ENCODE assay signal across 8 cellular contexts in genomic region chr13:29594310-29594709, GRCh38. TPM values are rescaled to one million over a fixed set of nuclear protein-coding genes. Genes with fewer than 3 reads are reported as not detected.
A peak's percentile ranks its signal among the peaks of the same experiment; 100 is the strongest.
DNase-seq lines count a peak whose midpoint lies in the region; ATAC-seq and TF ChIP-seq lines count a peak whose summit lies in the region.

No MANE protein-coding gene starts in this region.

- H3K36me3 Mint-ChIP-seq in T-helper 17 cell (ENCODE audit: low read depth) = no peaks in the 10 kb centered on the region

- peak overlapping the region; percentile 96 for H3K4me2 ChIP-seq in Loucy (ENCODE audit: low read depth, low read length, poor library complexity, severe bottlenecking)

- ATAC-seq in T-helper 17 cell (peak; percentile 27), left lung (peak; percentile 60)

- peak overlapping the region; percentile 73 to 84 for H3K27ac ChIP-seq in left lung

- H3K4me1 ChIP-seq in Loucy (ENCODE audit: insufficient read depth, low read length, poor library complexity, severe bottlenecking) = peaks cover 54% of the 10 kb centered on the region
- H3K4me1 ChIP-seq in left lung = peaks cover 0 to 16% of the 10 kb centered on the region in 2 donors

- DNase-seq in NCI-H1092 treated with DMSO at 0.1 percent for 48 hours (lab: John Stamatoyannopoulos, UW) (peak; percentile 3), NCI-H1092 (lab: John Stamatoyannopoulos, UW) (no peak), HCEC 1CT (peak; percentile 79), T-helper 17 cell (peak in 1 of 3 donors; percentile 15), cerebellar cortex (ENCODE audit: low spot score) (peak; percentile 64), left lung (no peak)
- peak; percentile 10 for DNase-seq in stimulated activated CD8-positive, alpha-beta memory T cell treated with anti-CD3 and anti-CD28 coated beads, Interleukin-12 subunit alpha, Interleukin-12 subunit beta, amount 100 ng/mL, for 1 hour (ENCODE audit: low read depth)

- H3K36me3 ChIP-seq in Loucy (ENCODE audit: insufficient read depth, low read length) = no peaks in the 10 kb centered on the region
- no peaks in the 10 kb centered on the region for H3K36me3 ChIP-seq in left lung

- H3K9me2 ChIP-seq in Loucy (replicated peaks; ENCODE audit: low read depth, low read length) = no peaks in the 10 kb centered on the region

- peak overlapping the region; percentile 92 for H3K4me3 Mint-ChIP-seq in T-helper 17 cell

- H3K27me3 Mint-ChIP-seq in T-helper 17 cell = peaks cover 10% of the 10 kb centered on the region

- H3K79me2 ChIP-seq in Loucy (ENCODE audit: insufficient read depth, low read length) = peaks cover 61% of the 10 kb centered on the region

- H3K9me3 ChIP-seq in Loucy (ENCODE audit: insufficient read depth, low read depth, low read length) = no peaks in the 10 kb centered on the region
- H3K9me3 ChIP-seq in T-helper 17 cell (ENCODE audit: control insufficient read depth, low read length, poor library complexity, severe bottlenecking) = no peaks in the 10 kb centered on the region
- no peaks in the 10 kb centered on the region for H3K9me3 ChIP-seq in left lung

- H2AFZ ChIP-seq in Loucy (ENCODE audit: low read length) = peak overlapping the region; percentile 75

- TF ChIP-seq CTCF in Loucy (conservative IDR thresholded peaks at IDR 0.05; ENCODE audit: low read length) (no peak), left lung (IDR thresholded peaks at IDR 0.05) (no peak)

- H3K27ac Mint-ChIP-seq in T-helper 17 cell = peak overlapping the region; percentile 90

- H3K27me3 ChIP-seq in Loucy (ENCODE audit: insufficient read depth, low read length, poor library complexity, severe bottlenecking) (no peaks in the 10 kb centered on the region), left lung (peaks cover 0 to 32% of the 10 kb centered on the region in 2 donors)

- no peaks in the 10 kb centered on the region for H3F3A ChIP-seq in Loucy (ENCODE audit: low read depth)

- peaks cover 52% of the 10 kb centered on the region for H4K20me1 ChIP-seq in Loucy (ENCODE audit: insufficient read depth, low read length, poor library complexity, severe bottlenecking)

- intact Hi-C loops in left lung (cut with DNase I) = no loop called here

- H3K4me1 Mint-ChIP-seq in T-helper 17 cell = peaks cover 44% of the 10 kb centered on the region

- H3K4me3 ChIP-seq in Loucy (ENCODE audit: low read length, poor library complexity, severe bottlenecking) (peak overlapping the region; percentile 91), left lung (peak overlapping the region; percentile 67 to 82)

- H3K9ac ChIP-seq in Loucy (ENCODE audit: low read depth, low read length, poor library complexity, severe bottlenecking) = peak overlapping the region; percentile 86

RNA-seq across cellular contexts. Expression of gene SLC7A1, which starts 1.2 kb away (rescaled TPM):
- total RNA-seq in T-helper 17 cell (10 to 100 TPM; 15.5 to 28.3 TPM), left lung (10 to 100 TPM; 29.6 to 54.2 TPM)

Comparison
In these comparisons a context has a peak if more than half of its experiments do, and no peak if none do; other contexts are left out.
1. DNase-seq: peak in NCI-H1092 treated with DMSO at 0.1 percent for 48 hours (single experiment), HCEC 1CT (single experiment), cerebellar cortex (single experiment) and stimulated activated CD8-positive, alpha-beta memory T cell treated with anti-CD3 and anti-CD28 coated beads, Interleukin-12 subunit alpha, Interleukin-12 subunit beta, amount 100 ng/mL, for 1 hour (single experiment); none in NCI-H1092 (single experiment) and left lung (0 of 2).